Comparison of ENCODE assay signal across 14 cellular contexts in the genomic region with DNA sequence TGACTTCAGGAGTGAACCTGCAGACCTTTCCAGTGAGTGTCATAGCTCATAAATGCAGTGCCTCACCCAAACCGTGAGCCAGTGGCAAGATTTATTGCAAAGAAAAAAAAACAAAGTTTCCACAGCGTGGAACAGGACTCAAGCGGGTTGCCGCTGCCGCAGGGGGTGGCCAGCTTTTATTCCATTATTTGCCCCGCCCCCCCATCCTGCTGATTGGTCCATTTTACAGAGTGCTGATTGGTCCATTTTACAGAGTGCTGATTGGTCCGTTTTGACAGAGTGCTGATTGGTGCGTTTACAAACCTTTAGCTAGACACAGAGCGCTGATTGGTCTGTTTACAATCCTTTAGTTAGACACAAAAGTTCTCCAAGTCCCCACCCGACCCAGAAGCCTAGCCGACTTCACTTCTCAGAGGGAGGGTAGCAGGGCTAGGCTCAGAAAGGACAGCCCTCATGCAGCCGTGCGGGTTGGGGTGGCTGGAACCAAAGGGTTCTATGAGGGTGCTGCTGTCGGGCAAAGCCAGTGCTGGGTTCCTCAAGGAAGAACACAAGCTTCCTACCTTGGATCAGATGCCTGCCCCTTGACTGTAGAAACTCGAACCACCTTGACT. TPM values are rescaled to one million over a fixed set of nuclear protein-coding genes. Genes with fewer than 3 reads are reported as not detected.
DNase-seq lines count a peak whose midpoint lies in the region; ATAC-seq and TF ChIP-seq lines count a peak whose summit lies in the region.
"Had no signal": no experiment of that assay in that cellular context is flagged by ENCODE, and none has a peak within 500 bp of the region (broad histone marks: within the 10 kb centered on the region; RNA-seq: fewer than 3 reads in every experiment).

No MANE protein-coding gene starts in this region.

- peaks cover 16% of the 10 kb centered on the region for H3K36me3 Mint-ChIP-seq in WTC11

- no peak overlapping the region for H3K4me3 Mint-ChIP-seq in WTC11

- peaks cover 15% of the 10 kb centered on the region for H3K27me3 Mint-ChIP-seq in WTC11 (ENCODE audit: low read depth)

- WGBS in liver: 83% methylated on average over 15 of the region's 15 CpGs

- TF ChIP-seq CTCF in WTC11 (IDR thresholded peaks at IDR 0.05): no peak
- TF ChIP-seq CTCF in liver (IDR thresholded peaks at IDR 0.05; ENCODE audit: low read depth, low read length, missing input control): no peak

- H3K4me1 Mint-ChIP-seq in WTC11: peaks cover 46% of the 10 kb centered on the region

- no peak overlapping the region for H3K27ac Mint-ChIP-seq in WTC11

- peak overlapping the region; percentile 34 to 51 for H3K27ac ChIP-seq in liver (ENCODE audit: low read depth in 1 of 2, low read length in 2 of 2)
- H3K27ac ChIP-seq in caudate nucleus (ENCODE audit: low read depth, low read length): no peak overlapping the region
- H3K27ac ChIP-seq: prostate gland, thoracic aorta had no signal

- DNase-seq in WTC11 (ENCODE audit: low spot score): no peak
- peak; percentile 41 for DNase-seq in activated T-cell treated with anti-CD3 and anti-CD28 coated beads for 24 hours (ENCODE audit: low read depth)
- peak; percentile 7 to 54 (median 44) for DNase-seq in stimulated activated naive CD4-positive, alpha-beta T cell (lab: John Stamatoyannopoulos, UW)
- DNase-seq in NCI-H2081 (lab: John Stamatoyannopoulos, UW): no peak
- no peak for DNase-seq in H4 (ENCODE audit: low spot score)
- DNase-seq in caudate nucleus (lab: John Stamatoyannopoulos, UW): no peak
- DNase-seq: anterior cingulate cortex; dermis blood vessel endothelial cell; NCI-H2081 treated with DMSO at 0.1 percent for 48 hours; NK-92 treated with Interleukin-12 subunit alpha and Interleukin-12 subunit beta, amount 100 ng/mL, for 24 hours had no signal

- no peak for ATAC-seq in WTC11
- ATAC-seq in GM21528 (IDR thresholded peaks at IDR 0.05; ENCODE audit: low FRiP score, unreplicated experiment): no peak

- H3K36me3 ChIP-seq in liver (ENCODE audit: control insufficient read depth in 4 of 4, insufficient read depth in 3 of 4, low read depth in 1 of 4, low read length in 3 of 4): no peaks in the 10 kb centered on the region
- H3K36me3 ChIP-seq: prostate gland, thoracic aorta had no signal

- H3K27me3 ChIP-seq in liver (ENCODE audit: control insufficient read depth in 4 of 4, insufficient read depth in 4 of 4, low read length in 3 of 4): no peaks in the 10 kb centered on the region

- POLR2A ChIA-PET in WTC11 (lab: Charles Lee): no interaction called here

- no peak overlapping the region for H3K4me3 ChIP-seq in liver (ENCODE audit: low read depth in 1 of 3, low read length in 3 of 3)
- H3K4me3 ChIP-seq: prostate gland, thoracic aorta had no signal

- CTCF ChIA-PET in WTC11 (lab: Charles Lee): interaction anchor here (1.0 to 2.0 kb wide), 4 partner anchors 10 to 279 kb away, joined by 3 to 8 read pairs (median 4); no protein-coding TSS in a partner anchor

- H3K4me1 ChIP-seq in liver (ENCODE audit: control insufficient read depth in 4 of 4, insufficient read depth in 4 of 4, low read length in 3 of 4): peaks cover 2 to 51% (median 41%) of the 10 kb centered on the region in 4 donors

- H3K9ac ChIP-seq in liver (ENCODE audit: low read depth in 1 of 2, low read length in 2 of 2): no peak overlapping the region

- peaks cover 25% of the 10 kb centered on the region for H3K9me3 Mint-ChIP-seq in WTC11

- no peak for TF ChIP-seq RAD21 in liver (IDR thresholded peaks at IDR 0.05)

- no peaks in the 10 kb centered on the region for H3K9me3 ChIP-seq in liver (ENCODE audit: control insufficient read depth in 4 of 4, low read length in 3 of 4)
- H3K9me3 ChIP-seq: prostate gland, thoracic aorta had no signal

TF ChIP-seq in WTC11, 78 proteins besides CTCF, POLR2A, EP300 and RAD21:
- TF ChIP-seq NFYB (CRISPR knock-in tag; conservative IDR thresholded peaks at IDR 0.05; ENCODE audit: low read depth) (peak; percentile 53; the same call in 1 of the 2 replicates), NR1H2 (CRISPR knock-in tag; IDR thresholded peaks at IDR 0.05) (no peak)

TF ChIP-seq in liver, 16 proteins besides CTCF, POLR2A, EP300 and RAD21:
- TF ChIP-seq, protein P1, sequence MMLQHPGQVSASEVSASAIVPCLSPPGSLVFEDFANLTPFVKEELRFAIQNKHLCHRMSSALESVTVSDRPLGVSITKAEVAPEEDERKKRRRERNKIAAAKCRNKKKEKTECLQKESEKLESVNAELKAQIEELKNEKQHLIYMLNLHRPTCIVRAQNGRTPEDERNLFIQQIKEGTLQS (IDR thresholded peaks at IDR 0.05): no peak

RNA-seq across cellular contexts. Expression of a gene that starts 9.2 kb away (rescaled TPM):
- total RNA-seq in WTC11 (2021) (56.2 to 61.0 TPM (median 58.5 TPM) in 3 replicates), liver (10 to 100 TPM; 24.9 to 43.6 TPM)
- polyA plus RNA-seq in liver: 10 to 100 TPM; 59.3 to 93.1 TPM
- 115 and 120 TPM in 2 replicates for total RNA-seq in H4 (2014; rRNA removed; shearing (Covaris generic))

Comparison
In these comparisons a context has a peak if more than half of its experiments do, and no peak if none do; other contexts are left out.
1. DNase-seq: peak in activated T-cell treated with anti-CD3 and anti-CD28 coated beads for 24 hours (single experiment) and stimulated activated naive CD4-positive, alpha-beta T cell (6 of 6); none in WTC11 (single experiment), NCI-H2081 (0 of 2), H4 (single experiment) and caudate nucleus (0 of 61).